ENCODE assay signal across 8 cellular contexts in the genomic region with DNA sequence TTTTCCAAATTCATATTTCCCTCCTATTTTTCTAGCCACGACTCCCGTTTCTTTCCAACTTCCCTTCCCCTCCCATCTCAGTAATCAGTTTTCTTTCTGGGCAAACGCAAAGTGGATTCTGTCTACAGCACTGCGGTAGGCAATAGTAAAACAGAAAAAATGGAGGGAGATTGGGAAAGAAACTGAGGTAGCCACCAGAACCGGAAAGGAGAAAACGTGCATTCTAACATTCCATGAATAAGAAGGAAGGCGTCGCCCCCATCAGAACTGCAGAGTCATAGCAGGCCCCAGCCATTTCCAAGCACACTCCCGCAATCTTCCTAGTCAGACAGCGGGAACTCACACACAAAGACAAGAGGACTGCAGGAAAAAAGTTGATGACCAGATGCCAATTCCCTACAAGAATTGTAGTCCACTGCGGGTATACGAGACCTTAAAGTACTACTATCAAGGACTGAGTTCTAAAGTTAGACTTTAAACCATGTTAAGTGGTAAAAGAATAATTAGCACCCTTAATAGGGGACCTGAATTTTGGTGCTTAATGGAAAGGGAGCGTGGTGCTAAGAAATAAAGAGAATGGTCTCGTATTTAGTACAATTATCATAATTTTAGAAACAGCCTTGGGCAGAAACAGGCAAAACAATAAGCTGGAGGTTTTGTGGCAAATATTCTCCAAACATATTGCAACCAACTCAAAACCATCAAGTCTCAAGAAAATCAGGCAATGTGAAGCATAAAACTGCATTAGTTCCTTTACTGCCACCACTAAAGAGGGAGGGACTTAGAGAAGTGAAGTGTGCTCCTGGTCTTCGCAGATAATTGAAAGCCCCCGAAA. TPM values are rescaled to one million over a fixed set of nuclear protein-coding genes. Genes with fewer than 3 reads are reported as not detected.
A peak's percentile ranks its signal among the peaks of the same experiment; 100 is the strongest.
DNase-seq lines count a peak whose midpoint lies in the region; TF ChIP-seq lines count a peak whose summit lies in the region.

No MANE protein-coding gene starts in this region.

- peak overlapping the region; percentile 98 for H3K27ac ChIP-seq in HUES48 (ENCODE audit: low read depth, low read length)
- no peak overlapping the region for H3K27ac ChIP-seq in duodenal mucosa (ENCODE audit: low read depth, low read length)
- peak overlapping the region; percentile 86 for H3K27ac ChIP-seq in suprapubic skin

- peaks cover 42% of the 10 kb centered on the region for H3K4me1 ChIP-seq in HUES48 (ENCODE audit: control insufficient read depth, insufficient read depth, low read length)
- peaks cover 4 to 7% of the 10 kb centered on the region in 2 donors for H3K4me1 ChIP-seq in duodenal mucosa (ENCODE audit: control insufficient read depth in 1 of 2, insufficient read depth in 2 of 2, low read length in 2 of 2)
- peaks cover 22% of the 10 kb centered on the region for H3K4me1 ChIP-seq in suprapubic skin

- intact Hi-C loops in lower leg skin (cut with DNase I; ENCODE audit: low total_unique reads): no loop called here

- H3K9me3 ChIP-seq in HUES48 (ENCODE audit: control insufficient read depth, insufficient read depth, low read length) (no peaks in the 10 kb centered on the region), duodenal mucosa (ENCODE audit: control insufficient read depth in 1 of 2, low read length in 2 of 2) (no peaks in the 10 kb centered on the region), suprapubic skin (no peaks in the 10 kb centered on the region)

- no peak for TF ChIP-seq POLR2A in lower leg skin (IDR thresholded peaks at IDR 0.05)
- no peak for TF ChIP-seq POLR2A in suprapubic skin (IDR thresholded peaks at IDR 0.05)

- no peak for TF ChIP-seq CTCF in lower leg skin (IDR thresholded peaks at IDR 0.05)
- TF ChIP-seq CTCF in suprapubic skin (IDR thresholded peaks at IDR 0.05): no peak
- no peak for TF ChIP-seq CTCF in GM13976 (IDR thresholded peaks at IDR 0.05; ENCODE audit: borderline replicate concordance, control extremely low read depth, extremely low read depth, insufficient read depth, missing control alignments)
- no peak for TF ChIP-seq CTCF in GM13977 (IDR thresholded peaks at IDR 0.05; ENCODE audit: extremely low read depth, insufficient read depth, missing control alignments)

- H3K9ac ChIP-seq in HUES48 (ENCODE audit: low read depth, low read length) (peak overlapping the region; percentile 98), duodenal mucosa (ENCODE audit: low read depth in 1 of 2, low read length in 2 of 2) (peak overlapping the region; percentile 7 to 9)

- WGBS in lower leg skin, 2 donors: 36 to 43% methylated on average over 16 of the region's 16 CpGs
- WGBS in suprapubic skin: 39% methylated on average over 16 of the region's 16 CpGs

- H3K4me3 ChIP-seq in HUES48 (ENCODE audit: low read depth, low read length) (peak overlapping the region; percentile 88), duodenal mucosa (ENCODE audit: low read depth in 1 of 2, low read length in 2 of 2) (peak overlapping the region; percentile 71 to 76), lower leg skin (ENCODE audit: low read depth, poor library complexity, severe bottlenecking) (no peak overlapping the region), suprapubic skin (peak overlapping the region; percentile 98)

- in situ Hi-C loops in Caki2 (cut with HindIII; ENCODE audit: low pct_unique_long_range_greater_than_20kb, low sequenced_read_pairs) (no loop called here), GM13976 (cut with MboI; ENCODE audit: low sequenced_read_pairs, unreplicated experiment) (no loop called here), GM13977 (cut with MboI; ENCODE audit: low pct_unique_long_range_greater_than_20kb, low sequenced_read_pairs, unreplicated experiment) (no loop called here)

- no peak for TF ChIP-seq EP300 in suprapubic skin (IDR thresholded peaks at IDR 0.05)

- DNase-seq in Caki2 (ENCODE audit: low read depth) (peak; percentile 79), RKO (ENCODE audit: low spot score) (peak; percentile 82), lower leg skin (ENCODE audit: low spot score in 2 of 2) (peak; percentile 19 to 86), suprapubic skin (ENCODE audit: low spot score in 2 of 2) (peak in 1 of 2 donors; percentile 75), GM13976 (ENCODE audit: low spot score) (no peak), GM13977 (ENCODE audit: low spot score) (no peak)

- H3K27me3 ChIP-seq in HUES48 (ENCODE audit: control insufficient read depth, insufficient read depth, low read length) (no peaks in the 10 kb centered on the region), duodenal mucosa (ENCODE audit: control insufficient read depth in 1 of 2, insufficient read depth in 2 of 2, low read length in 2 of 2) (peaks cover 6 to 12% of the 10 kb centered on the region in 2 donors), suprapubic skin (peaks cover 6% of the 10 kb centered on the region)

- peaks cover 39% of the 10 kb centered on the region for H3K36me3 ChIP-seq in HUES48 (ENCODE audit: control insufficient read depth, insufficient read depth, low read length)
- H3K36me3 ChIP-seq in duodenal mucosa (ENCODE audit: control insufficient read depth in 1 of 2, insufficient read depth in 2 of 2, low read length in 2 of 2): peaks cover 0 to 4% of the 10 kb centered on the region in 2 donors
- H3K36me3 ChIP-seq in suprapubic skin: no peaks in the 10 kb centered on the region

RNA-seq across cellular contexts. Expression of gene PFN2, which starts 1.4 kb away (rescaled TPM):
- total RNA-seq in Caki2 (2014; rRNA removed; shearing (Covaris generic); ENCODE audit: low replicate concordance): 339 and 354 TPM in 2 replicates
- total RNA-seq in lower leg skin (10 to 100 TPM in 2 of 4 donors, 1 to 10 TPM in 2; 7.1 to 15.9 (median 12.6) TPM), suprapubic skin (10 to 100 TPM in 2 of 4 donors, 1 to 10 TPM in 2; 6.5 to 19.9 (median 13.2) TPM)

Comparison
In these comparisons a context has a peak if more than half of its experiments do, and no peak if none do; other contexts are left out.
1. DNase-seq: peak in Caki2 (single experiment), RKO (single experiment) and lower leg skin (2 of 2); none in GM13976 (single experiment) and GM13977 (single experiment).
2. RNA of gene PFN2, which starts 1.4 kb away (total RNA-seq): 339 to 354 TPM in Caki2; 6.5 to 19.9 TPM in suprapubic skin and 7.1 to 15.9 TPM in lower leg skin; every median in the first group is over 10 times any median in the second.